In genomic region chr19:1247747-1248453, GRCh38 we compare ENCODE assay signal across 1 cellular context.
TF ChIP-seq lines count a peak whose summit lies in the region.

No MANE protein-coding gene starts in this region.

TF ChIP-seq in K562, 482 proteins besides CTCF, POLR2A, EP300 and RAD21 (continued from another document and continues in another):
- TF ChIP-seq MXD1 (CRISPR knock-in tag; IDR thresholded peaks at IDR 0.05; ENCODE audit: borderline replicate concordance, poor library complexity, severe bottlenecking): no peak
- TF ChIP-seq KAT8 (IDR thresholded peaks at IDR 0.05; ENCODE audit: low read depth): no peak
- TF ChIP-seq MCM3 (IDR thresholded peaks at IDR 0.05): no peak
- TF ChIP-seq ELF4 (CRISPR knock-in tag; IDR thresholded peaks at IDR 0.05): 0 out of 2 replicates have a peak, but pooled peaks have one; percentile 39
- no peak for TF ChIP-seq GATA2 (CRISPR knock-in tag; IDR thresholded peaks at IDR 0.05)
- TF ChIP-seq ZNF347 (CRISPR knock-in tag; IDR thresholded peaks at IDR 0.05; ENCODE audit: low read depth): no peak
- TF ChIP-seq NFYB (IDR thresholded peaks at IDR 0.05; ENCODE audit: extremely low read depth, insufficient read length): no peak
- TF ChIP-seq ZNF407 (IDR thresholded peaks at IDR 0.05; ENCODE audit: low read depth): peak; percentile 15; the same call in 1 of the 2 replicates
- peak; percentile 86 for TF ChIP-seq ZFX (CRISPR knock-in tag; IDR thresholded peaks at IDR 0.05)
- no peak for TF ChIP-seq HINFP (tag; conservative IDR thresholded peaks at IDR 0.05; ENCODE audit: low read depth)
- no peak for TF ChIP-seq POLR2H (tag; IDR thresholded peaks at IDR 0.05; ENCODE audit: low read depth)
- TF ChIP-seq HDAC1 (IDR thresholded peaks at IDR 0.05): no peak; a peak in 1 of 4 replicates
- TF ChIP-seq PREB (CRISPR knock-in tag; IDR thresholded peaks at IDR 0.05): peak; percentile 75; the same call in 1 of the 2 replicates
- no peak for TF ChIP-seq DDX20 (tag; IDR thresholded peaks at IDR 0.05; ENCODE audit: low read depth)
- TF ChIP-seq PTTG1 (tag; IDR thresholded peaks at IDR 0.05; ENCODE audit: low read depth): no peak
- 0 out of 2 replicates have a peak, but pooled peaks have one; percentile 21 for TF ChIP-seq HMGXB4 (CRISPR knock-in tag; IDR thresholded peaks at IDR 0.05)
- no peak for TF ChIP-seq CHD7 (IDR thresholded peaks at IDR 0.05; ENCODE audit: low read depth, low read length)
- 0 out of 2 replicates have a peak, but pooled peaks have one; percentile 8 for TF ChIP-seq ATF1 (CRISPR knock-in tag; IDR thresholded peaks at IDR 0.05)
- peak; percentile 82 for TF ChIP-seq ATF1 (tag; IDR thresholded peaks at IDR 0.05)
- no peak for TF ChIP-seq EWSR1 (IDR thresholded peaks at IDR 0.05; ENCODE audit: borderline replicate concordance, low read depth, partially characterized antibody)
- no peak for TF ChIP-seq NFE2L1 (tag; IDR thresholded peaks at IDR 0.05; ENCODE audit: borderline replicate concordance, low read depth)
- TF ChIP-seq ZNF184 (CRISPR knock-in tag; IDR thresholded peaks at IDR 0.05): no peak
- no peak for TF ChIP-seq MCM7 (IDR thresholded peaks at IDR 0.05)
- TF ChIP-seq POLR3G (IDR thresholded peaks at IDR 0.05; ENCODE audit: extremely low read depth, insufficient read length, insufficient replicate concordance): no peak
- peak; percentile 84 for TF ChIP-seq BHLHE40 (IDR thresholded peaks at IDR 0.05; ENCODE audit: low read length)
- TF ChIP-seq ARID1B (IDR thresholded peaks at IDR 0.05): peak; percentile 74
- no peak for TF ChIP-seq HOMEZ (CRISPR knock-in tag; IDR thresholded peaks at IDR 0.05)
- no peak for TF ChIP-seq PHB (CRISPR knock-in tag; IDR thresholded peaks at IDR 0.05)
- peak; percentile 68 for TF ChIP-seq CTBP1 (IDR thresholded peaks at IDR 0.05; ENCODE audit: borderline replicate concordance)
